8 cellular contexts compared by ENCODE assay signal in genomic region chr14:89304972-89305703, GRCh38.
DNase-seq lines count a peak whose midpoint lies in the region; ATAC-seq and TF ChIP-seq lines count a peak whose summit lies in the region.

No MANE protein-coding gene starts in this region.

- peaks cover 40% of the 10 kb centered on the region for H3K4me1 ChIP-seq in PC-3 (ENCODE audit: insufficient read depth, low read length)
- H3K4me1 ChIP-seq in ovary (ENCODE audit: insufficient read depth) = peaks cover 21% of the 10 kb centered on the region

- H3K36me3 ChIP-seq in PC-3 (ENCODE audit: low read depth, low read length) = no peaks in the 10 kb centered on the region
- no peaks in the 10 kb centered on the region for H3K36me3 ChIP-seq in ovary

- 15 to 25% (median 18%) methylated on average over 16 of the region's 16 CpGs for WGBS in ovary, 3 donors

- TF ChIP-seq CTCF in PC-3 (conservative IDR thresholded peaks at IDR 0.05; ENCODE audit: low read depth, low read length) (no peak), ovary (IDR thresholded peaks at IDR 0.05) (no peak)

- POLR2A ChIA-PET in PC-3 (lab: Charles Lee; ENCODE audit: unreplicated experiment) = interaction anchor here (0.6 kb wide), 1 partner anchor 63 kb away, joined by 7 read pairs; no protein-coding TSS in a partner anchor

- H3K27ac ChIP-seq in PC-3 (ENCODE audit: low read length) = peak overlapping the region; percentile 93
- peak overlapping the region; percentile 88 to 91 for H3K27ac ChIP-seq in ovary

- no peaks in the 10 kb centered on the region for H3K9me3 ChIP-seq in PC-3 (ENCODE audit: low read length)
- no peaks in the 10 kb centered on the region for H3K9me3 ChIP-seq in ovary

- H3K27me3 ChIP-seq in PC-3 (ENCODE audit: low read length) = no peaks in the 10 kb centered on the region
- H3K27me3 ChIP-seq in ovary = no peaks in the 10 kb centered on the region

- BruUV-seq in PC-3 (replicated peaks; lab: Mats Ljungman, UMichigan) = TSS peak; percentile 81

- peak overlapping the region; percentile 83 for H3K4me2 ChIP-seq in PC-3 (ENCODE audit: low read length)

- ATAC-seq in GM18519 (IDR thresholded peaks at IDR 0.05; ENCODE audit: low FRiP score, unreplicated experiment) (peak; percentile 40), HG03039 (IDR thresholded peaks at IDR 0.05; ENCODE audit: unreplicated experiment) (peak; percentile 35), PC-3 (peak; percentile 81), esophagus mucosa (peak; percentile 22)

- CTCF ChIA-PET in PC-3 (lab: Charles Lee) = interaction anchor here (0.6 kb wide), 1 partner anchor 92 kb away, joined by 14 read pairs; no protein-coding TSS in a partner anchor

- H3K9me2 ChIP-seq in PC-3 (replicated peaks; ENCODE audit: low read length) = no peaks in the 10 kb centered on the region

- H4K20me1 ChIP-seq in PC-3 (ENCODE audit: low read length) = no peaks in the 10 kb centered on the region

- peak overlapping the region; percentile 90 for H2AFZ ChIP-seq in PC-3 (ENCODE audit: low read length)

- intact Hi-C loops in PC-3 (cut with micrococcal nuclease) = loop anchor here (1.0 to 10.0 kb wide), 5 partner anchors 14 to 610 kb away; no protein-coding TSS in a partner anchor
- intact Hi-C loops in ovary (cut with DNase I) = no loop called here

- DNase-seq in AG08396 (ENCODE audit: low spot score) (peak; percentile 47), PC-3 (peak; percentile 77), ovary (peak; percentile 41 to 60 (median 53)), LoVo (ENCODE audit: low spot score) (no peak), SIG-M5 (lab: John Stamatoyannopoulos, UW) (no peak)

- TF ChIP-seq POLR2A in ovary (IDR thresholded peaks at IDR 0.05) = no peak

- H3F3A ChIP-seq in PC-3 (ENCODE audit: low read length, unreplicated experiment) = no peaks in the 10 kb centered on the region

- no peaks in the 10 kb centered on the region for H3K79me2 ChIP-seq in PC-3 (ENCODE audit: low read length)

- TF ChIP-seq EP300 in ovary (IDR thresholded peaks at IDR 0.05) = no peak

- peak overlapping the region; percentile 47; the same call in 1 of the 2 replicates for H3K4me3 ChIP-seq in PC-3 (ENCODE audit: low read length)
- no peak overlapping the region for H3K4me3 ChIP-seq in ovary

- peak overlapping the region; percentile 69 for H3K9ac ChIP-seq in PC-3 (ENCODE audit: low read length)

Comparison
In these comparisons a context has a peak if more than half of its experiments do, and no peak if none do; other contexts are left out.
1. DNase-seq: peak in AG08396 (single experiment), PC-3 (single experiment) and ovary (5 of 5); none in LoVo (single experiment) and SIG-M5 (single experiment).
2. ATAC-seq: peak in every context shown above with its lines; median percentile 81 in PC-3; 40 in GM18519; 35 in HG03039; 22 in esophagus mucosa.